In the genomic region with DNA sequence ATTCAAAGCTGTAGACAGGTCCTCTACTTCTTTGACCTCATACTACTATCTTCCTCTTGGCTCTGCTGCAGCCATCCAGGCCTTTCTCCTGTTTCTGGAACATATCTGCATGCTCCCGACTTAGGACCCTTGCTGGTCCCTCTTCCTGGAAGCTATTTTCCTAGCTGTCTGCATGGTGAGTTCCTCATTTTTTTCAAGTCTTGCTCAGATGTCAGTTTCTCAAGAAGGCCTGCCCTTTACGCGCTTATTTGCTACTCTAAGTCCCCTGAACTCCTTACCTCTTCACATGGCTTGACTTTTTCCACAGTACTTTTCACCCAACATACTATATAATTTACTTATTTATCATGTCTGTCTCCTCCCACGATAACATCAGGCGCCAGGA, we compare ENCODE assay signal across 21 cellular contexts. TPM values are rescaled to one million over a fixed set of nuclear protein-coding genes. Genes with fewer than 3 reads are reported as not detected.
DNase-seq lines count a peak whose midpoint lies in the region; ATAC-seq, FAIRE-seq and TF ChIP-seq lines count a peak whose summit lies in the region.
"Had no signal": no experiment of that assay in that cellular context is flagged by ENCODE, and none has a peak within 500 bp of the region (broad histone marks: within the 10 kb centered on the region; RNA-seq: fewer than 3 reads in every experiment).

No MANE protein-coding gene starts in this region.

- 77% methylated on average over 5 of the region's 5 CpGs for WGBS in K562 (ENCODE audit: insufficient coverage, low coverage, missing lambda C conversion rate)

- TF ChIP-seq CTCF in K562 (IDR thresholded peaks at IDR 0.05 in 2 of 3, conservative IDR thresholded peaks at IDR 0.05 in 1 of 3; ENCODE audit: insufficient read depth in 2 of 3, low read depth in 1 of 3, low read length in 3 of 3) (no peak), type B pancreatic cell (conservative IDR thresholded peaks at IDR 0.05) (no peak)

- no peaks in the 10 kb centered on the region for H3K9me3 ChIP-seq in K562 (replicated peaks; ENCODE audit: control insufficient read depth, insufficient read depth, low read depth, low read length)
- H3K9me3 ChIP-seq: HAP-1 had no signal

- in situ Hi-C loops in K562 (cut with MboI), result no loop called here

- H3K9me1 ChIP-seq in K562 (ENCODE audit: control insufficient read depth, insufficient read depth, low read length), result no peaks in the 10 kb centered on the region

- no peaks in the 10 kb centered on the region for H3K27me3 ChIP-seq in K562 (ENCODE audit: control insufficient read depth in 2 of 2, insufficient read depth in 2 of 2, low read length in 2 of 2)

- ATAC-seq in Right ventricle myocardium superior (ENCODE audit: poor library complexity), result peak; percentile 25
- ATAC-seq in Right ventricle myocardium inferior, result no peak
- no peak for ATAC-seq in K562
- no peak for ATAC-seq in HG02642 (IDR thresholded peaks at IDR 0.05; ENCODE audit: poor library complexity, unreplicated experiment)
- ATAC-seq: CD8-positive, alpha-beta T cell had no signal

- no peak overlapping the region for H2AFZ ChIP-seq in K562 (ENCODE audit: low read depth, low read length)
- H2AFZ ChIP-seq: PC-9 had no signal

- H3K27ac ChIP-seq in K562 (ENCODE audit: extremely low read depth, low read depth, low read length), result no peak overlapping the region
- H3K27ac ChIP-seq: PC-9 had no signal

- peaks cover 0 to 12% of the 10 kb centered on the region in 2 experiments; a peak in 3 of 5 replicates for H3K4me1 ChIP-seq in K562 (replicated peaks in 1 of 2; ENCODE audit: control insufficient read depth in 2 of 2, insufficient read depth in 2 of 2, low read length in 2 of 2)
- H3K4me1 ChIP-seq: HAP-1 had no signal

- no peaks in the 10 kb centered on the region for H3K9me3 Mint-ChIP-seq in type B pancreatic cell

- intact Hi-C loops in Right ventricle myocardium superior (cut with DNase I), result no loop called here
- intact Hi-C loops in Right ventricle myocardium inferior (cut with DNase I), result no loop called here
- intact Hi-C loops in K562 (cut with micrococcal nuclease), result no loop called here

- H3K4me3 Mint-ChIP-seq in type B pancreatic cell, result no peak overlapping the region
- H3K4me3 Mint-ChIP-seq: CD8-positive, alpha-beta T cell had no signal

- peaks cover 39% of the 10 kb centered on the region for H3K79me2 ChIP-seq in K562 (ENCODE audit: control insufficient read depth, insufficient read depth, low read length)

- DNase-seq in Right ventricle myocardium superior (no peak), Right ventricle myocardium inferior (ENCODE audit: missing footprints) (no peak), MV-4-11 (lab: John Stamatoyannopoulos, UW) (peak; percentile 52), K562 (ENCODE audit: extremely low read depth in 1 of 4, low spot score in 3 of 4) (no peak), type B pancreatic cell (ENCODE audit: extremely low spot score, unreplicated experiment) (no peak), frontal cortex (ENCODE audit: low spot score in 2 of 2) (no peak), ecto neural progenitor cell (ENCODE audit: low spot score) (no peak)
- DNase-seq: CD8-positive, alpha-beta T cell; DND-41; GDM1; IMR-90; NCI-H1048; NCI-H1694; NCI-H2107; NCI-H345; NCI-H69; NK-92 treated with Interleukin-12 subunit alpha and Interleukin-12 subunit beta, amount 100 ng/mL, for 24 hours; PC-9 had no signal

- H3K4me1 Mint-ChIP-seq in type B pancreatic cell (ENCODE audit: unreplicated experiment), result peaks cover 6% of the 10 kb centered on the region

- H3K27me3 Mint-ChIP-seq in type B pancreatic cell, result no peaks in the 10 kb centered on the region

- H4K20me1 ChIP-seq in K562 (replicated peaks; ENCODE audit: control insufficient read depth, insufficient read depth, low read length), result peaks cover 9% of the 10 kb centered on the region; the same call in 1 of the 2 replicates

- TF ChIP-seq POLR2A in K562 (conservative IDR thresholded peaks at IDR 0.05), result no peak

- H3K36me3 ChIP-seq in K562 (ENCODE audit: control insufficient read depth, insufficient read depth, low read length), result peaks cover 26% of the 10 kb centered on the region; the same call in 2 of the 3 replicates

- no peak overlapping the region for H3K4me3 ChIP-seq in K562
- H3K4me3 ChIP-seq: HAP-1, PC-9 had no signal

- FAIRE-seq in K562 (lab: Jason Lieb, UNC) (no peak), frontal cortex (lab: Jason Lieb, UNC) (no peak)
- FAIRE-seq: D721Med had no signal

- no peak overlapping the region for H3K9ac ChIP-seq in K562 (ENCODE audit: insufficient read depth in 1 of 2, low read depth in 2 of 2, low read length in 2 of 2)

- TF ChIP-seq EP300 in K562 (IDR thresholded peaks at IDR 0.05; ENCODE audit: low read length), result no peak

- POLR2A ChIA-PET in K562 (lab: Yijun Ruan, JAX), result interaction anchor here (1.4 kb wide), 1 partner anchor 8 kb away, joined by 4 read pairs; no protein-coding TSS in a partner anchor

- no TSS peak for BruUV-seq in K562 (replicated peaks; lab: Mats Ljungman, UMichigan)

- TF ChIP-seq RAD21 in K562 (CRISPR knock-in tag; conservative IDR thresholded peaks at IDR 0.05 in 1 of 2, IDR thresholded peaks at IDR 0.05 in 1 of 2), result no peak

- peaks cover 21% of the 10 kb centered on the region for H3K36me3 Mint-ChIP-seq in type B pancreatic cell

- H3K4me2 ChIP-seq in K562 (ENCODE audit: insufficient read depth, low read length), result no peak overlapping the region
- H3K4me2 ChIP-seq: PC-9 had no signal

- H3K27ac Mint-ChIP-seq in type B pancreatic cell, result no peak overlapping the region

- CTCF ChIA-PET in K562 (lab: Yijun Ruan, JAX; ENCODE audit: low intra/inter-chr PET ratio), result no interaction called here

TF ChIP-seq in K562, 482 proteins besides CTCF, POLR2A, EP300 and RAD21:
- no peak for TF ChIP-seq COPS2 (conservative IDR thresholded peaks at IDR 0.05)
- TF ChIP-seq ZKSCAN8 (CRISPR knock-in tag; IDR thresholded peaks at IDR 0.05), result no peak
- TF ChIP-seq, protein P1, sequence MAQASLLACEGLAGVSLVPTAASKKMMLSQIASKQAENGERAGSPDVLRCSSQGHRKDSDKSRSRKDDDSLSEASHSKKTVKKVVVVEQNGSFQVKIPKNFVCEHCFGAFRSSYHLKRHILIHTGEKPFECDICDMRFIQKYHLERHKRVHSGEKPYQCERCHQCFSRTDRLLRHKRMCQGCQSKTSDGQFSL (CRISPR knock-in tag; IDR thresholded peaks at IDR 0.05), result no peak
- TF ChIP-seq, protein P1 (tag; IDR thresholded peaks at IDR 0.05), result no peak
- TF ChIP-seq ZNF830 (CRISPR knock-in tag; IDR thresholded peaks at IDR 0.05), result no peak
- peak; percentile 50; the same call in 1 of the 2 replicates for TF ChIP-seq SPI1 (IDR thresholded peaks at IDR 0.05; ENCODE audit: borderline replicate concordance, low read depth, low read length)
- no peak for TF ChIP-seq HMG20A (CRISPR knock-in tag; conservative IDR thresholded peaks at IDR 0.05)

RNA-seq across cellular contexts. Expression of a gene that starts 31.4 kb away (rescaled TPM):
- total RNA-seq in Right ventricle myocardium superior, result 26.2 TPM
- total RNA-seq in Right ventricle myocardium inferior, result 30.0 TPM
- 8.4 and 25.2 TPM in 2 replicates for total RNA-seq in K562 (2011; cell fraction: chromatin; rRNA removed; ENCODE audit: low replicate concordance)
- 8.8 and 12.2 TPM in 2 replicates for total RNA-seq in K562 (2011; cell fraction: nucleolus; rRNA removed)
- total RNA-seq in K562 (2011; cell fraction: nucleoplasm; rRNA removed), result 20.0 and 28.6 TPM in 2 replicates
- 10.3 and 10.4 TPM in 2 replicates for total RNA-seq in K562 (2014; rRNA removed)
- total RNA-seq in K562 (2014; rRNA removed; fragmentation: Illumina TruSeq; extraction: Trizol), result 21.8 and 22.9 TPM in 2 replicates
- 20.2 and 21.3 TPM in 2 replicates for total RNA-seq in K562 (2015; rRNA removed; fragmentation: Illumina TruSeq; extraction: Trizol)
- total RNA-seq in K562 (2021), result 14.4 and 14.6 TPM in 2 replicates
- 8.8 and 9.7 TPM in 2 replicates for polyA plus RNA-seq in K562 (2011; rRNA removed)
- polyA plus RNA-seq in K562 (2011; cell fraction: cytosol; rRNA removed), result 2.3 and 5.6 TPM in 2 replicates
- 2.2 and 4.2 TPM in 2 replicates for polyA plus RNA-seq in K562 (2011; cell fraction: nucleus; rRNA removed)
- 8.9 and 12.8 TPM in 2 replicates for polyA plus RNA-seq in K562 (2012)
- polyA plus RNA-seq in K562 (2014; fragmentation: Illumina TruSeq; extraction: Trizol), result 8.1 and 10.4 TPM in 2 replicates
- polyA plus RNA-seq in K562 (2014; fragmentation: Nextera tagmentation; extraction: Ambion mirVana), result 10 to 100 TPM in 1 of 2 experiments, 1 to 10 TPM in 1; 8.2 to 12.0 TPM
- 7.5 and 7.8 TPM in 2 replicates for polyA plus RNA-seq in K562 (2014; rRNA removed)
- polyA minus RNA-seq in K562 (2011; rRNA and poly(A)+ RNA removed), result 26.4 and 32.0 TPM in 2 replicates
- 10.3 and 10.6 TPM in 2 replicates for polyA minus RNA-seq in K562 (2011; cell fraction: cytosol; rRNA and poly(A)+ RNA removed)
- polyA minus RNA-seq in K562 (2011; cell fraction: nucleus; rRNA and poly(A)+ RNA removed), result 4.7 and 8.0 TPM in 2 replicates
- total RNA-seq in type B pancreatic cell (ENCODE audit: low replicate concordance), result 26.4 and 29.0 TPM in 2 replicates
- 31.0 TPM for total RNA-seq in frontal cortex
